ENCODE assay signal across 21 cellular contexts in genomic region chr2:192437653-192438052, GRCh38.
"Had no signal": no experiment of that assay in that cellular context is flagged by ENCODE, and none has a peak within 500 bp of the region (broad histone marks: within the 10 kb centered on the region; RNA-seq: fewer than 3 reads in every experiment).

No MANE protein-coding gene starts in this region.

- H3K27me3 Mint-ChIP-seq: dendritic cell treated with granulocyte-macrophage colony-stimulating factor and Interleukin-4, amounts not matched to agents 40 ng/mL and 50 ng/mL, for 4 days; naive thymus-derived CD4-positive, alpha-beta T cell had no signal

- H3K4me3 ChIP-seq: esophagus squamous epithelium, gastroesophageal sphincter, left ventricle myocardium inferior, lower lobe of right lung, right atrium auricular region, stomach, thoracic aorta, transverse colon had no signal

- H3K36me3 ChIP-seq: esophagus squamous epithelium, gastroesophageal sphincter, left ventricle myocardium inferior, lower lobe of right lung, right atrium auricular region, stomach, thoracic aorta, transverse colon had no signal

- H3K27me3 ChIP-seq: esophagus squamous epithelium, gastroesophageal sphincter, right atrium auricular region, stomach, transverse colon had no signal

- H3K27ac ChIP-seq: esophagus squamous epithelium, gastroesophageal sphincter, left ventricle myocardium inferior, lower lobe of right lung, right atrium auricular region, stomach, thoracic aorta, transverse colon had no signal

- H3K4me1 ChIP-seq: esophagus squamous epithelium, gastroesophageal sphincter, left ventricle myocardium inferior, lower lobe of right lung, right atrium auricular region, stomach, transverse colon had no signal

- H3K4me1 Mint-ChIP-seq: immature natural killer cell; naive thymus-derived CD4-positive, alpha-beta T cell; nephron progenitor cell had no signal

- DNase-seq: esophagus squamous epithelium; foreskin fibroblast; glutamatergic neuron; immature natural killer cell; kidney; left cardiac atrium; left ventricle myocardium inferior; lower lobe of right lung; mesenchymal stem cell; naive thymus-derived CD4-positive, alpha-beta T cell; nephron progenitor cell; stimulated activated CD4-positive, alpha-beta T cell treated with anti-CD3 and anti-CD28 coated beads, Interleukin-12 subunit alpha, Interleukin-12 subunit beta, amount 100 ng/mL, for 4 hours; stimulated activated naive CD4-positive, alpha-beta T cell; stomach; substantia nigra; transverse colon had no signal

- H3K4me3 Mint-ChIP-seq: dendritic cell treated with granulocyte-macrophage colony-stimulating factor and Interleukin-4, amounts not matched to agents 40 ng/mL and 50 ng/mL, for 4 days; immature natural killer cell; naive thymus-derived CD4-positive, alpha-beta T cell; nephron progenitor cell had no signal

- H3K36me3 Mint-ChIP-seq: immature natural killer cell; naive thymus-derived CD4-positive, alpha-beta T cell had no signal

- H3K9me3 Mint-ChIP-seq: dendritic cell treated with granulocyte-macrophage colony-stimulating factor and Interleukin-4, amounts not matched to agents 40 ng/mL and 50 ng/mL, for 4 days; nephron progenitor cell had no signal

- ATAC-seq: gastroesophageal sphincter; left cardiac atrium; lower lobe of right lung; naive thymus-derived CD4-positive, alpha-beta T cell had no signal

- H3K27ac Mint-ChIP-seq: dendritic cell treated with granulocyte-macrophage colony-stimulating factor and Interleukin-4, amounts not matched to agents 40 ng/mL and 50 ng/mL, for 4 days; immature natural killer cell; naive thymus-derived CD4-positive, alpha-beta T cell; nephron progenitor cell had no signal

- FAIRE-seq: kidney, small intestine had no signal
